In the genomic region with DNA sequence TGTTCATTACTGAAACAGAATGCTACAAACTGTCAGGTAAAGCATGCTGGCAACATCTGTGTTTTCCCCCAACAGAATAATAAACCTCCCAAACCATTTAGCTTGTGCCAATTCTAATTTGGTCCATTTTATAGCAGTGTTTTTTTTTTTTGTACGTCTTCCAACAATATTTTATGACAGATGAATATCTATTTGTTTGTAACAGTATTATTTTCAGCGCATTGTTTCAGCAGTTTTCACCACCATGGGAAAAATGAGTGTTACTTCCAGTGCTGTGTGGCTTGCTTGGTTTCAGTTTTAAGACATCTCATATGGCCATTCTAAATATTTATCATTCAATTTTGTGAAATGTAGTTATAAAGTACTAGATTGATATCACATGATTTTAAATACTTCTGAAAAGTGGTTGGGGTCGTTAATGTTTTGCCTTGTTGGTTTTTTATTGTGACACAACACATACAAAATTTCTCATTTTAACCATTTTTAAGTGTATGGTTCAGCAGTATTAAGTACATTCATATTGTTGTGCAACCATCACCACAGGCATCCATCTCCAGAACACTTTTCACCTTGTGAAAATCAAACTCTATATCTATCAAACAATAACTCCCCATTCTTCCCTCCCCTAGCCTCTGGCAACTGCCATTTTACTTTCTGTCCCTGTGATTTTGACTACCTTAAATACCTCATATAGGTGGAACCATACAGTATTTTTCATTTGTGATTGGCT, we compare ENCODE assay signal across 21 cellular contexts. TPM values are rescaled to one million over a fixed set of nuclear protein-coding genes. Genes with fewer than 3 reads are reported as not detected.
DNase-seq lines count a peak whose midpoint lies in the region; ATAC-seq and TF ChIP-seq lines count a peak whose summit lies in the region.
"Had no signal": no experiment of that assay in that cellular context is flagged by ENCODE, and none has a peak within 500 bp of the region (broad histone marks: within the 10 kb centered on the region; RNA-seq: fewer than 3 reads in every experiment).

No MANE protein-coding gene starts in this region.

- peaks cover 2% of the 10 kb centered on the region; the same call in 1 of the 2 replicates for H3K9me3 ChIP-seq in IMR-90 (ENCODE audit: control insufficient read depth, insufficient read depth, low read length)
- peaks cover 0 to 32% (median 3%) of the 10 kb centered on the region in 8 donors for H3K9me3 ChIP-seq in spleen
- H3K9me3 ChIP-seq: Peyer's patch, SK-N-SH had no signal

- no peak overlapping the region for H3K23ac ChIP-seq in IMR-90 (ENCODE audit: low read depth, low read length)

- peaks cover 36% of the 10 kb centered on the region for H3K27me3 Mint-ChIP-seq in stimulated activated naive CD8-positive, alpha-beta T cell treated with anti-CD3 and anti-CD28 coated beads, Interleukin-15, amount 100 ng/mL, for 72 hours

- H3K9me3 Mint-ChIP-seq in stimulated activated naive CD8-positive, alpha-beta T cell treated with anti-CD3 and anti-CD28 coated beads, Interleukin-15, amount 100 ng/mL, for 72 hours, result peaks cover 22% of the 10 kb centered on the region in 2 donors

- H3K27ac ChIP-seq in IMR-90 (ENCODE audit: insufficient read depth, low read length) (no peak overlapping the region; the same call in 1 of the 2 replicates), spleen (no peak overlapping the region)
- H3K27ac ChIP-seq: A549, Peyer's patch had no signal

- no peak overlapping the region for H3K56ac ChIP-seq in IMR-90 (ENCODE audit: extremely low read depth, insufficient read depth, low read length)

- dilution Hi-C loops in IMR-90 (cut with HindIII; ENCODE audit: low sequenced_read_pairs, unreplicated experiment), result no loop called here

- no peak overlapping the region for H2AK9ac ChIP-seq in IMR-90 (replicated peaks; ENCODE audit: low read depth, low read length, poor library complexity)

- TF ChIP-seq RAD21 in IMR-90 (IDR thresholded peaks at IDR 0.05; ENCODE audit: low read length), result no peak

- ATAC-seq in IMR-90 (ENCODE audit: low read depth), result no peak
- no peak for ATAC-seq in stimulated activated naive CD8-positive, alpha-beta T cell treated with anti-CD3 and anti-CD28 coated beads, Interleukin-15, amount 100 ng/mL, for 72 hours
- no peak for ATAC-seq in HG03521 (IDR thresholded peaks at IDR 0.05; ENCODE audit: unreplicated experiment)
- ATAC-seq: A549, GM12878 had no signal

- H3K4me1 Mint-ChIP-seq in stimulated activated naive CD8-positive, alpha-beta T cell treated with anti-CD3 and anti-CD28 coated beads, Interleukin-15, amount 100 ng/mL, for 72 hours, result no peaks in the 10 kb centered on the region

- H2AFZ ChIP-seq in IMR-90 (replicated peaks; ENCODE audit: low read length, poor library complexity), result no peak overlapping the region

- H3K9ac ChIP-seq in IMR-90 (ENCODE audit: low read depth, low read length), result no peak overlapping the region
- H3K9ac ChIP-seq: SK-N-SH had no signal

- no peak overlapping the region for H3K4me3 Mint-ChIP-seq in stimulated activated naive CD8-positive, alpha-beta T cell treated with anti-CD3 and anti-CD28 coated beads, Interleukin-15, amount 100 ng/mL, for 72 hours

- no peak overlapping the region for H3K4me3 ChIP-seq in AG10803 (ENCODE audit: low read length)
- no peak overlapping the region for H3K4me3 ChIP-seq in IMR-90 (ENCODE audit: insufficient read depth, low read depth, low read length)
- H3K4me3 ChIP-seq in choroid plexus epithelial cell (ENCODE audit: low read depth, low read length), result no peak overlapping the region
- no peak overlapping the region for H3K4me3 ChIP-seq in spleen
- H3K4me3 ChIP-seq: A549, GM12878, HAP-1, Peyer's patch had no signal

- H2BK5ac ChIP-seq in IMR-90 (ENCODE audit: low read depth, low read length, poor library complexity, severe bottlenecking), result peak overlapping the region; percentile 70

- peak overlapping the region in 1 of 2 experiments; percentile 56; a peak in 1 of 4 replicates for H4K8ac ChIP-seq in IMR-90 (ENCODE audit: low read depth in 2 of 2, low read length in 2 of 2)

- peak overlapping the region; percentile 45; the same call in 1 of the 3 replicates for H2BK15ac ChIP-seq in IMR-90 (ENCODE audit: low read depth, low read length)

- H3K4ac ChIP-seq in IMR-90 (ENCODE audit: low read depth, low read length), result no peak overlapping the region

- H3K18ac ChIP-seq in IMR-90 (ENCODE audit: low read depth, low read length), result peak overlapping the region; percentile 68; the same call in 1 of the 2 replicates

- intact Hi-C loops in IMR-90 (cut with micrococcal nuclease), result no loop called here
- intact Hi-C loops in spleen (cut with DNase I; ENCODE audit: low total_unique reads), result no loop called here

- BruUV-seq in IMR-90 (replicated peaks; lab: Mats Ljungman, UMichigan), result no TSS peak

- no peaks in the 10 kb centered on the region for H3K9me1 ChIP-seq in IMR-90 (ENCODE audit: insufficient read depth, low read length)

- POLR2A ChIA-PET in IMR-90 (lab: Charles Lee; ENCODE audit: unreplicated experiment), result no interaction called here

- H4K20me1 ChIP-seq in IMR-90 (ENCODE audit: insufficient read depth, low read length), result no peaks in the 10 kb centered on the region

- H3K27me3 ChIP-seq in IMR-90 (ENCODE audit: control insufficient read depth, insufficient read depth, low read length) (no peaks in the 10 kb centered on the region), spleen (replicated peaks in 1 of 7) (peaks cover 0 to 11% (median 0%) of the 10 kb centered on the region in 7 donors)
- H3K27me3 ChIP-seq: Peyer's patch had no signal

- no peak overlapping the region for H3K27ac Mint-ChIP-seq in stimulated activated naive CD8-positive, alpha-beta T cell treated with anti-CD3 and anti-CD28 coated beads, Interleukin-15, amount 100 ng/mL, for 72 hours

- H2BK120ac ChIP-seq in IMR-90 (ENCODE audit: low read depth, low read length), result no peak overlapping the region; the same call in 1 of the 2 replicates

- TF ChIP-seq CTCF in AG10803 (conservative IDR thresholded peaks at IDR 0.05; ENCODE audit: low read length) (no peak), IMR-90 (conservative IDR thresholded peaks at IDR 0.05; ENCODE audit: low read depth, low read length) (no peak), choroid plexus epithelial cell (conservative IDR thresholded peaks at IDR 0.05; ENCODE audit: low read depth, low read length) (no peak), spleen (IDR thresholded peaks at IDR 0.05 in 8 of 11, conservative IDR thresholded peaks at IDR 0.05 in 3 of 11) (no peak)

- in situ Hi-C loops in IMR-90 (cut with MboI; ENCODE audit: low sequenced_read_pairs), result no loop called here

- no peaks in the 10 kb centered on the region for H3K36me3 ChIP-seq in IMR-90 (ENCODE audit: control insufficient read depth, insufficient read depth, low read length)
- no peaks in the 10 kb centered on the region for H3K36me3 ChIP-seq in spleen
- H3K36me3 ChIP-seq: HAP-1, Peyer's patch had no signal

- TF ChIP-seq POLR2A in IMR-90 (IDR thresholded peaks at IDR 0.05; ENCODE audit: low read depth, low read length), result no peak
- no peak for TF ChIP-seq POLR2A in spleen (IDR thresholded peaks at IDR 0.05)

- DNase-seq in AG10803 (ENCODE audit: low read depth), result peak; percentile 65
- no peak for DNase-seq in IMR-90
- peak; percentile 50 for DNase-seq in choroid plexus epithelial cell (ENCODE audit: low read depth)
- DNase-seq in myocyte (ENCODE audit: low read depth), result peak; percentile 37
- DNase-seq in stimulated activated naive CD8-positive, alpha-beta T cell treated with anti-CD3 and anti-CD28 coated beads, Interleukin-15, amount 100 ng/mL, for 72 hours, result no peak
- DNase-seq in spleen, result no peak
- DNase-seq: C1 segment of cervical spinal cord; GF-D8; Kasumi-1; MM.1S; NCI-H1092 treated with DMSO at 0.1 percent for 48 hours; NCI-H146; NCI-H2029 treated with DMSO at 0.1 percent for 48 hours; NCI-H2171; NK-92 treated with Interleukin-12 subunit alpha and Interleukin-12 subunit beta, amount 100 ng/mL, for 24 hours; Peyer's patch; SK-N-SH had no signal

- CTCF ChIA-PET in IMR-90 (lab: Yijun Ruan, JAX), result no interaction called here

- H3K4me1 ChIP-seq in IMR-90 (ENCODE audit: control insufficient read depth, insufficient read depth, low read length), result peaks cover 6% of the 10 kb centered on the region
- no peaks in the 10 kb centered on the region for H3K4me1 ChIP-seq in spleen
- H3K4me1 ChIP-seq: A549, HAP-1, Peyer's patch had no signal

- H2BK20ac ChIP-seq in IMR-90 (ENCODE audit: low read depth, low read length), result no peak overlapping the region

- H3K79me1 ChIP-seq in IMR-90 (ENCODE audit: low read depth in 1 of 2, low read length in 2 of 2), result no peaks in the 10 kb centered on the region

- no peak overlapping the region for H3K14ac ChIP-seq in IMR-90 (replicated peaks; ENCODE audit: low read depth, low read length)

- H3K4me2 ChIP-seq in IMR-90 (ENCODE audit: low read depth, low read length), result no peak overlapping the region
- H3K4me2 ChIP-seq: A549, SK-N-SH had no signal

- H4K91ac ChIP-seq in IMR-90 (ENCODE audit: insufficient read depth, low read depth, low read length), result no peak overlapping the region

- peak overlapping the region; percentile 84; the same call in 1 of the 2 replicates for H4K5ac ChIP-seq in IMR-90 (ENCODE audit: low read depth, low read length)

- H2AK5ac ChIP-seq in IMR-90 (ENCODE audit: low read depth, low read length), result no peak overlapping the region

- WGBS in IMR-90 (ENCODE audit: extremely low coverage in 2 of 2, insufficient read length in 1 of 2), 2 experiments, result no CpG with 5 or more reads among the region's 3 CpGs
- WGBS in spleen, 5 donors, result 73 to 89% (median 87%) methylated on average over 3 of the region's 3 CpGs

TF ChIP-seq in IMR-90, 13 proteins besides CTCF, POLR2A, EP300 and RAD21 (continues in another document):
- TF ChIP-seq CEBPB (IDR thresholded peaks at IDR 0.05; ENCODE audit: low read depth, low read length), result peak; percentile 59
- TF ChIP-seq BHLHE40 (IDR thresholded peaks at IDR 0.05; ENCODE audit: low read depth, low read length), result no peak
- no peak for TF ChIP-seq SMC3 (IDR thresholded peaks at IDR 0.05; ENCODE audit: low read depth, low read length)
- TF ChIP-seq, protein P1, sequence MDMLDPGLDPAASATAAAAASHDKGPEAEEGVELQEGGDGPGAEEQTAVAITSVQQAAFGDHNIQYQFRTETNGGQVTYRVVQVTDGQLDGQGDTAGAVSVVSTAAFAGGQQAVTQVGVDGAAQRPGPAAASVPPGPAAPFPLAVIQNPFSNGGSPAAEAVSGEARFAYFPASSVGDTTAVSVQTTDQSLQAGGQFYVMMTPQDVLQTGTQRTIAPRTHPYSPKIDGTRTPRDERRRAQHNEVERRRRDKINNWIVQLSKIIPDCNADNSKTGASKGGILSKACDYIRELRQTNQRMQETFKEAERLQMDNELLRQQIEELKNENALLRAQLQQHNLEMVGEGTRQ (IDR thresholded peaks at IDR 0.05; ENCODE audit: low read depth, low read length), result no peak

RNA-seq across cellular contexts. Expression of gene TBC1D19, which starts 25.6 kb away (rescaled TPM):
- total RNA-seq in IMR-90 (2012; rRNA removed) (17.6 and 31.4 TPM in 2 replicates), myocyte (60.7 and 69.9 TPM in 2 replicates), spleen (10 to 100 TPM in 3 of 7 donors, 1 to 10 TPM in 4; 4.5 to 18.0 (median 9.4) TPM)
- polyA plus RNA-seq in IMR-90 (2012; rRNA removed) (6.6 and 9.9 TPM in 2 replicates), spleen (1 to 10 TPM; 1.1 to 1.8 (median 1.2) TPM)
- 1.8 and 2.3 TPM in 2 replicates for polyA plus RNA-seq in IMR-90 (2012; cell fraction: cytosol; rRNA removed)
- polyA plus RNA-seq in IMR-90 (2012; cell fraction: nucleus; rRNA removed; ENCODE audit: low replicate concordance), result 1.1 and 8.3 TPM in 2 replicates
- polyA plus RNA-seq in myocyte (2012), result 18.1 TPM

Comparison
In these comparisons a context has a peak if more than half of its experiments do, and no peak if none do; other contexts are left out.
1. DNase-seq: peak in AG10803 (single experiment), choroid plexus epithelial cell (single experiment) and myocyte (single experiment); none in IMR-90 (single experiment), stimulated activated naive CD8-positive, alpha-beta T cell treated with anti-CD3 and anti-CD28 coated beads, Interleukin-15, amount 100 ng/mL, for 72 hours (0 of 2) and spleen (single experiment).